ENCODE assay signal across 7 cellular contexts in the genomic region with DNA sequence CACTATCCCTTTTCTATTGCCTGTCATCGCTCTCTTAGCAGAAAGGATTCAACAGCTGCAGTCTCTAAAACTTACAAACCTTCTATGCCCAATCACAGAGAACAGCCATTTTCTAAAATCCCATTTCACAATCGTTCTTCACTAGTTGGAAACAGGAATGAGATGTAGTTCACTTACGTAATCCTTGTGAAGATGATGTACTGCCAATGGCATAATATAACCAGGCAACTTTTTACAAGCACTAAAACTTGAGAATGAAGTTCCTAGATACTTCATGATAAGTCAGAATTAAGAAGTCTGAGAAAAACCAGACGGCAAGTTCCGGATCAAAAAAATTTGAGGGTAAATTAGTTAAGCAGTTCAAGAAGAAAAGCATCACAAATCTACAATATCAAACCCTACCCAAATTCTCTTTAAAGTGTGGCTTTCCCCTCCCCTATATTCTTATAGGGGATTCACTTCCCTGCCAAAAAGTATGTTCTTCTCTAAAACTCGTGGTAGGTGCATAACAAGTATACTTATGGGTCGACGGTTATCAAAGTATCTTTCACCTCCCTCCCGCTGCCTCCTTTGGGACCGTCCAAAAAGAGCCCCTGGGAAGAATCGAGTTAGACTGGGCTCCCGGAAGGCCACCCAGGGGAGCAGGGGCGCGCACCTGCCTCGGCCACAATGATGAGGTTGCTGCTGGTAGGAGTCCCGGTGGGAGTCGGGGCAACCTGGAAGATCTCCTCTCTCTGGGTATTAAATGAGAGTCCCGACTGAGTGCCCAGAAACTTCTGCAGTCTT. TPM values are rescaled to one million over a fixed set of nuclear protein-coding genes. Genes with fewer than 3 reads are reported as not detected.
DNase-seq lines count a peak whose midpoint lies in the region; ATAC-seq, FAIRE-seq and TF ChIP-seq lines count a peak whose summit lies in the region.

No MANE protein-coding gene starts in this region.

- H3K9ac ChIP-seq in kidney (ENCODE audit: low read length in 2 of 2) (peak overlapping the region in 1 of 2 donors; percentile 70), stomach smooth muscle (ENCODE audit: low read length in 2 of 2) (peak overlapping the region; percentile 74 to 82)

- peaks cover 3 to 12% of the 10 kb centered on the region in 2 donors for H3K4me1 ChIP-seq in ascending aorta
- peaks cover 0 to 8% of the 10 kb centered on the region in 2 donors for H3K4me1 ChIP-seq in kidney (ENCODE audit: control insufficient read depth in 1 of 2, insufficient read depth in 1 of 2, low read depth in 1 of 2, low read length in 2 of 2)
- H3K4me1 ChIP-seq in stomach smooth muscle (ENCODE audit: control insufficient read depth, insufficient read depth, low read length), result no peaks in the 10 kb centered on the region

- intact Hi-C loops in ascending aorta (cut with DNase I) (loop anchor here (5.0 kb wide), 1 partner anchor 1124 kb away; the partner anchor contains the start of gene CASP12), kidney (cut with DNase I) (no loop called here)

- H3K27me3 ChIP-seq in ascending aorta (no peaks in the 10 kb centered on the region), stomach smooth muscle (ENCODE audit: control insufficient read depth in 1 of 2, insufficient read depth in 2 of 2, low read length in 2 of 2) (no peaks in the 10 kb centered on the region)

- DNase-seq in GM12891 (ENCODE audit: insufficient read length, low spot score) (no peak), LHCN-M2 (ENCODE audit: low read depth) (peak; percentile 63), ascending aorta (ENCODE audit: low spot score in 2 of 2) (no peak), kidney (no peak), COR-L47 (lab: John Stamatoyannopoulos, UW) (no peak)

- ATAC-seq in GM21786 (IDR thresholded peaks at IDR 0.05; ENCODE audit: unreplicated experiment), result peak; percentile 6

- no peak for TF ChIP-seq CTCF in ascending aorta (IDR thresholded peaks at IDR 0.05)
- no peak for TF ChIP-seq CTCF in kidney (IDR thresholded peaks at IDR 0.05; ENCODE audit: borderline replicate concordance, extremely low read depth, insufficient read depth)

- FAIRE-seq in GM12891 (lab: Jason Lieb, UNC), result peak; percentile 26
- FAIRE-seq in kidney (lab: Jason Lieb, UNC), result no peak

- H3K4me3 ChIP-seq in ascending aorta (peak overlapping the region; percentile 68 to 96), kidney (ENCODE audit: low read length in 2 of 2) (peak overlapping the region; percentile 86 to 93), stomach smooth muscle (ENCODE audit: low read length in 2 of 2) (peak overlapping the region; percentile 84 to 86)

- H3K36me3 ChIP-seq in ascending aorta (no peaks in the 10 kb centered on the region), kidney (ENCODE audit: control insufficient read depth in 1 of 2, insufficient read depth in 2 of 2, low read length in 2 of 2) (no peaks in the 10 kb centered on the region), stomach smooth muscle (ENCODE audit: control insufficient read depth in 2 of 2, insufficient read depth in 2 of 2, low read length in 2 of 2) (no peaks in the 10 kb centered on the region)

- TF ChIP-seq POLR2A in GM12891 (IDR thresholded peaks at IDR 0.05; ENCODE audit: low read depth, low read length), result no peak

- peak overlapping the region; percentile 77 to 79 for H3K27ac ChIP-seq in ascending aorta
- H3K27ac ChIP-seq in kidney (ENCODE audit: low read depth in 2 of 2, low read length in 2 of 2), result peak overlapping the region; percentile 52 to 74
- H3K27ac ChIP-seq in stomach smooth muscle (ENCODE audit: low read length), result peak overlapping the region; percentile 63

- H3K9me3 ChIP-seq in ascending aorta (no peaks in the 10 kb centered on the region), kidney (ENCODE audit: control insufficient read depth in 1 of 2, low read length in 2 of 2) (no peaks in the 10 kb centered on the region), stomach smooth muscle (ENCODE audit: control insufficient read depth in 2 of 2, low read length in 2 of 2) (no peaks in the 10 kb centered on the region)

TF ChIP-seq in GM12891, 5 proteins besides CTCF, POLR2A, EP300 and RAD21:
- no peak for TF ChIP-seq SPI1 (IDR thresholded peaks at IDR 0.05; ENCODE audit: low read depth, low read length)
- TF ChIP-seq POLR2AphosphoS5 (IDR thresholded peaks at IDR 0.05; ENCODE audit: low read depth, low read length), result no peak
- no peak for TF ChIP-seq POU2F2 (IDR thresholded peaks at IDR 0.05; ENCODE audit: low read depth, low read length)
- TF ChIP-seq TAF1 (IDR thresholded peaks at IDR 0.05; ENCODE audit: low read depth, low read length), result no peak; the same call in 1 of the 2 replicates
- no peak for TF ChIP-seq PAX5 (IDR thresholded peaks at IDR 0.05; ENCODE audit: insufficient read depth, low read length, severe bottlenecking)

RNA-seq across cellular contexts. Expression of gene MSANTD4, which starts 0.7 kb away (rescaled TPM):
- polyA plus RNA-seq in GM12891 (2012; ENCODE audit: low read depth, missing spikeins), result 8.8 TPM
- total RNA-seq in LHCN-M2 (2014; rRNA removed) (31.3 and 32.6 TPM in 2 replicates), ascending aorta (13.6 TPM), kidney (18.0 TPM)
- polyA plus RNA-seq in LHCN-M2 (2012), result 6.5 TPM
- polyA plus RNA-seq in kidney (ENCODE audit: insufficient read depth, low read depth, low replicate concordance), result 10.0 TPM

RNA-seq across cellular contexts. Expression of gene KBTBD3, which starts 55.8 kb away (rescaled TPM):
- 2.6 TPM for polyA plus RNA-seq in GM12891 (2012; ENCODE audit: low read depth, missing spikeins)
- total RNA-seq in LHCN-M2 (2014; rRNA removed) (0.77 and 2.4 TPM in 2 replicates), ascending aorta (not detected), kidney (10.2 TPM)
- 2.7 TPM for polyA plus RNA-seq in LHCN-M2 (2012)
- 8.1 TPM for polyA plus RNA-seq in kidney (ENCODE audit: insufficient read depth, low read depth, low replicate concordance)

RNA-seq across cellular contexts. Expression of gene AASDHPPT, which starts 56.1 kb away (rescaled TPM):
- 25.1 TPM for polyA plus RNA-seq in GM12891 (2012; ENCODE audit: low read depth, missing spikeins)
- total RNA-seq in LHCN-M2 (2014; rRNA removed) (64.5 and 74.6 TPM in 2 replicates), ascending aorta (17.6 TPM), kidney (33.0 TPM)
- 13.4 TPM for polyA plus RNA-seq in LHCN-M2 (2012)
- polyA plus RNA-seq in kidney (ENCODE audit: insufficient read depth, low read depth, low replicate concordance), result 20.8 TPM
